ENCODE assay signal across 9 cellular contexts in the genomic region with DNA sequence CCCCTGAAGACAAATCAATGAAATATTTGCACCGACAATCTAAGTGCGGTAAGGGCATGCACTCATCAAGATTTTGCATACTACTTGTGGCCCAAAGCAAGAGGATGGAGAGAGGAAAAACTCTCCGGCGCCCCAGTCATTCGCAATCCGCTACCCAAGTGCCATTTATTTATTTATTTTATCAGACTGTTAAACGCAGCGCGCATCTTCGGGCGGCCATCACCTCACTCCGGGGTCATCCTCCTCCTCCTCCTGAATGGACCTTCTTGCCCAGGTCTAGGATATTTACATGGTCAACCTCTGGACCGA. TPM values are rescaled to one million over a fixed set of nuclear protein-coding genes. Genes with fewer than 3 reads are reported as not detected.
DNase-seq lines count a peak whose midpoint lies in the region; TF ChIP-seq lines count a peak whose summit lies in the region.
"Had no signal": no experiment of that assay in that cellular context is flagged by ENCODE, and none has a peak within 500 bp of the region (broad histone marks: within the 10 kb centered on the region; RNA-seq: fewer than 3 reads in every experiment).

No MANE protein-coding gene starts in this region.

- no peaks in the 10 kb centered on the region for H3K9me3 Mint-ChIP-seq in neural crest cell
- H3K9me3 Mint-ChIP-seq: activated B cell treated with CpG ODN at 0.5 μM for 24 hours had no signal

- peak overlapping the region; percentile 98 for H3K27ac Mint-ChIP-seq in neural crest cell (ENCODE audit: unreplicated experiment)
- H3K27ac Mint-ChIP-seq: activated B cell treated with CpG ODN at 0.5 μM for 24 hours had no signal

- peak overlapping the region; percentile 96 for H3K4me3 Mint-ChIP-seq in neural crest cell
- H3K4me3 Mint-ChIP-seq: activated B cell treated with CpG ODN at 0.5 μM for 24 hours had no signal

- peak; percentile 48 for DNase-seq in Ammon's horn (ENCODE audit: low spot score)
- peak; percentile 17 for DNase-seq in NCI-H1694 (lab: John Stamatoyannopoulos, UW)
- DNase-seq in epithelial cell of esophagus (ENCODE audit: low read depth) = no peak
- peak; percentile 15 for DNase-seq in neural crest cell (ENCODE audit: low read depth, low spot score)
- DNase-seq in effector CD4-positive, alpha-beta T cell = no peak
- DNase-seq in HPDE6-E6E7 (ENCODE audit: extremely low spot score) = no peak
- DNase-seq in activated CD4-positive, alpha-beta T cell treated with anti-CD3 and anti-CD28 coated beads, Interleukin-2, amount 50 U/mL, for 48 hours = no peak
- no peak for DNase-seq in NCI-H187 treated with DMSO at 0.1 percent for 48 hours (lab: John Stamatoyannopoulos, UW)
- DNase-seq: activated B cell treated with CpG ODN at 0.5 μM for 24 hours had no signal

- peaks cover 2% of the 10 kb centered on the region for H3K27me3 Mint-ChIP-seq in neural crest cell (ENCODE audit: low read depth)

- TF ChIP-seq CTCF in epithelial cell of esophagus (IDR thresholded peaks at IDR 0.05; ENCODE audit: insufficient read depth, low read depth, low read length, missing control alignments) = no peak
- TF ChIP-seq CTCF in neural crest cell (conservative IDR thresholded peaks at IDR 0.05) = no peak

- H3K36me3 Mint-ChIP-seq in neural crest cell (ENCODE audit: low read depth) = no peaks in the 10 kb centered on the region

- peak overlapping the region; percentile 14 for H3K4me3 ChIP-seq in epithelial cell of esophagus (ENCODE audit: low read length)

- peaks cover 56% of the 10 kb centered on the region for H3K4me1 Mint-ChIP-seq in neural crest cell

RNA-seq across cellular contexts. Expression of gene NOVA1, which starts 1.2 kb away (rescaled TPM):
- total RNA-seq in neural crest cell = 62.2 and 62.7 TPM in 2 replicates
- total RNA-seq: activated B cell treated with CpG ODN at 0.5 μM for 24 hours had no signal

Comparison
In these comparisons a context has a peak if more than half of its experiments do, and no peak if none do; other contexts are left out.
1. DNase-seq: peak in Ammon's horn (single experiment), NCI-H1694 (single experiment) and neural crest cell (single experiment); none in epithelial cell of esophagus (single experiment), effector CD4-positive, alpha-beta T cell (single experiment), HPDE6-E6E7 (single experiment), activated CD4-positive, alpha-beta T cell treated with anti-CD3 and anti-CD28 coated beads, Interleukin-2, amount 50 U/mL, for 48 hours (0 of 2) and NCI-H187 treated with DMSO at 0.1 percent for 48 hours (single experiment).